Comparison of ENCODE assay signal across 21 cellular contexts in the genomic region with DNA sequence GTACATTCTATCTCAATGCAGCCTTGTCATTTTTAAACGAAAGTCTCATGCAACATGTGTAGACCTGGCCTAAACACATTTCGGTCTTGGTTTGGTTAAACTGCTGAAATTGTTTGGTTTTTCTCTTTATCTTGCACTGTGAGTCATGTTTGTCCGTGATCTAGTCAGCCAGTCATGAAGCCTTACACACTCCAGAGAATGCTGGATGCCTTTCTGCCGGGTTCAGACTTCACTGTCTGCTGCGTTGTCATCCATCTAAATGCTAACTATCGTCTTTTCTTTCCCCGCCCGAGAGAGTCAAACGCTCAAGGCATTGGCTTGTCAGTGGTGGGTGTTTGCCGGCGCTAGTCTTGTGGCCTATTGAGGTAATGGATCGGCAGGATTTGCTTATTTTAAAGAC.
DNase-seq lines count a peak whose midpoint lies in the region; ATAC-seq and TF ChIP-seq lines count a peak whose summit lies in the region.
"Had no signal": no experiment of that assay in that cellular context is flagged by ENCODE, and none has a peak within 500 bp of the region (broad histone marks: within the 10 kb centered on the region; RNA-seq: fewer than 3 reads in every experiment).

No MANE protein-coding gene starts in this region.

- peak; percentile 5 for DNase-seq in A172 (ENCODE audit: low spot score)
- peak; percentile 17 for DNase-seq in M059J (ENCODE audit: low read depth)
- peak; percentile 26 for DNase-seq in astrocyte of the spinal cord (ENCODE audit: low read depth, low spot score)
- peak; percentile 61 for DNase-seq in islet precursor cell
- DNase-seq in putamen (ENCODE audit: low spot score), result no peak
- DNase-seq in Peyer's patch, result no peak
- no peak for DNase-seq in gastrocnemius medialis
- no peak for DNase-seq in lower lobe of right lung
- DNase-seq: Caco-2; CD4-positive, alpha-beta T cell; DMS153; EL; GM23248; NCI-H1105 treated with DMSO at 0.1 percent for 48 hours; NCI-H187; NCI-H2227 treated with DMSO at 0.1 percent for 48 hours; NCI-H524; NCI-H82; PC-9 had no signal

- no peaks in the 10 kb centered on the region for H3K9me3 ChIP-seq in Peyer's patch
- H3K9me3 ChIP-seq in gastrocnemius medialis, result no peaks in the 10 kb centered on the region
- H3K9me3 ChIP-seq in lower lobe of right lung, result no peaks in the 10 kb centered on the region
- H3K9me3 ChIP-seq: Caco-2 had no signal

- in situ Hi-C loops in astrocyte of the spinal cord (cut with HindIII; ENCODE audit: low sequenced_read_pairs) (no loop called here), gastrocnemius medialis (cut with MboI; ENCODE audit: low sequenced_read_pairs in 4 of 4) (no loop called here)

- TF ChIP-seq POLR2A in Peyer's patch (IDR thresholded peaks at IDR 0.05) (no peak), gastrocnemius medialis (IDR thresholded peaks at IDR 0.05) (no peak)

- TF ChIP-seq CTCF in astrocyte of the spinal cord (IDR thresholded peaks at IDR 0.05; ENCODE audit: low read depth, low read length) (no peak), Peyer's patch (IDR thresholded peaks at IDR 0.05) (no peak), gastrocnemius medialis (IDR thresholded peaks at IDR 0.05 in 4 of 5, conservative IDR thresholded peaks at IDR 0.05 in 1 of 5) (no peak), lower lobe of right lung (IDR thresholded peaks at IDR 0.05) (no peak)

- H3K4me3 ChIP-seq in astrocyte of the spinal cord (ENCODE audit: low read depth, low read length) (no peak overlapping the region), Peyer's patch (no peak overlapping the region), gastrocnemius medialis (no peak overlapping the region), lower lobe of right lung (no peak overlapping the region)
- H3K4me3 ChIP-seq: GM23248, K562, PC-9 had no signal

- intact Hi-C loops in gastrocnemius medialis (cut with DNase I; ENCODE audit: low total_unique reads) (no loop called here), lower lobe of right lung (cut with DNase I) (no loop called here)

- no peaks in the 10 kb centered on the region for H3K36me3 ChIP-seq in Peyer's patch
- no peaks in the 10 kb centered on the region for H3K36me3 ChIP-seq in gastrocnemius medialis
- H3K36me3 ChIP-seq in lower lobe of right lung, result no peaks in the 10 kb centered on the region

- no peak overlapping the region for H3K27ac ChIP-seq in Peyer's patch
- H3K27ac ChIP-seq in gastrocnemius medialis, result no peak overlapping the region
- H3K27ac ChIP-seq in lower lobe of right lung, result no peak overlapping the region
- H3K27ac ChIP-seq: 22Rv1, GM23248, PC-9 had no signal

- H3K27me3 ChIP-seq in Peyer's patch, result no peaks in the 10 kb centered on the region
- H3K27me3 ChIP-seq in gastrocnemius medialis, result no peaks in the 10 kb centered on the region
- no peaks in the 10 kb centered on the region for H3K27me3 ChIP-seq in lower lobe of right lung (ENCODE audit: low read depth)

- H3K4me1 ChIP-seq in Peyer's patch (no peaks in the 10 kb centered on the region), gastrocnemius medialis (no peaks in the 10 kb centered on the region), lower lobe of right lung (no peaks in the 10 kb centered on the region)
- H3K4me1 ChIP-seq: Caco-2 had no signal

- ATAC-seq in gastrocnemius medialis, result no peak
- no peak for ATAC-seq in lower lobe of right lung
- ATAC-seq: K562 had no signal

Comparison
In these comparisons a context has a peak if more than half of its experiments do, and no peak if none do; other contexts are left out.
1. DNase-seq: peak in A172 (single experiment), M059J (single experiment), astrocyte of the spinal cord (single experiment) and islet precursor cell (single experiment); none in putamen (single experiment), Peyer's patch (0 of 3), gastrocnemius medialis (0 of 2) and lower lobe of right lung (single experiment).